33 cellular contexts compared by ENCODE assay signal in the genomic region with DNA sequence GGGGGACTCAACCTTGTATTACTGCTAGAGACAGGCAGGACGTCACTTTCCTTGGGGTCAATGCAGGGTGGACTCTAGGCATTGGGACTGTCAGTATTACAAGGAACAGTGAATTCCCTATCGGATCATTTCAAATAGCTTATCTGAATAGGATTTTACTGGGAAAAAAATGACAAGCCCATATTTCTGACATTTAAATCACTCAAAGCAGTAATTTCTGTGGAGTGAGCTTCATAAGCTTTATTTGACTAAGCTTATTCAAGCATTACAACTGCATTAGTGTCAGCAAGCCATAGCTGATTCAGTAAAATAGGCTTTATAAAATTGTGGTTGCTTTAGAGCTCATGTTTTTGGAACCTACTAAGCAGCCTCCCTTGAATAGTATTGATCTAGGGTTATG. TPM values are rescaled to one million over a fixed set of nuclear protein-coding genes. Genes with fewer than 3 reads are reported as not detected.
"Had no signal": no experiment of that assay in that cellular context is flagged by ENCODE, and none has a peak within 500 bp of the region (broad histone marks: within the 10 kb centered on the region; RNA-seq: fewer than 3 reads in every experiment).

No MANE protein-coding gene starts in this region.

- H3K4me1 Mint-ChIP-seq: naive thymus-derived CD4-positive, alpha-beta T cell; stimulated activated naive CD8-positive, alpha-beta T cell treated with anti-CD3 and anti-CD28 coated beads, Interleukin-15, amount 100 ng/mL, for 72 hours had no signal

- H3K27ac Mint-ChIP-seq: dendritic cell treated with granulocyte-macrophage colony-stimulating factor and Interleukin-4, amounts not matched to agents 40 ng/mL and 50 ng/mL, for 4 days; naive thymus-derived CD4-positive, alpha-beta T cell; nephron; stimulated activated naive CD8-positive, alpha-beta T cell treated with anti-CD3 and anti-CD28 coated beads, Interleukin-15, amount 100 ng/mL, for 72 hours had no signal

- H3K4me2 ChIP-seq: smooth muscle cell had no signal

- H3K27me3 Mint-ChIP-seq: dendritic cell treated with granulocyte-macrophage colony-stimulating factor and Interleukin-4, amounts not matched to agents 40 ng/mL and 50 ng/mL, for 4 days; naive thymus-derived CD4-positive, alpha-beta T cell; stimulated activated naive CD8-positive, alpha-beta T cell treated with anti-CD3 and anti-CD28 coated beads, Interleukin-15, amount 100 ng/mL, for 72 hours had no signal

- H3K27me3 ChIP-seq: colonic mucosa, esophagus muscularis mucosa, foreskin keratinocyte, heart right ventricle, left lung, ovary, suprapubic skin, transverse colon, upper lobe of right lung, uterus had no signal

- H3K9me3 Mint-ChIP-seq: nephron had no signal

- H3K9me3 ChIP-seq: colonic mucosa, esophagus muscularis mucosa, heart right ventricle, left lung, ovary, suprapubic skin, transverse colon, upper lobe of right lung, uterus had no signal

- DNase-seq: colonic mucosa; effector CD8-positive, alpha-beta T cell; foreskin keratinocyte; glutamatergic neuron; heart right ventricle; hippocampal formation; left cardiac atrium; left lung; mesenchymal stem cell; midbrain; naive thymus-derived CD4-positive, alpha-beta T cell; occipital lobe; ovary; stimulated activated CD4-positive, alpha-beta T cell treated with anti-CD3 and anti-CD28 coated beads, Interleukin-12 subunit alpha, Interleukin-12 subunit beta, amount 100 ng/mL, for 4 hours; stimulated activated CD4-positive, alpha-beta T cell treated with anti-CD3 and anti-CD28 coated beads, Interleukin-1b, Interleukin-23, amount 100 ng/mL, for 48 hours; stimulated activated CD4-positive, alpha-beta T cell treated with anti-CD3 and anti-CD28 coated beads, Interleukin-4, amount 100 ng/mL, for 1 hour; stimulated activated CD8-positive, alpha-beta memory T cell treated with anti-CD3 and anti-CD28 coated beads, Interleukin-4, amount 100 ng/mL, for 48 hours; stimulated activated naive CD4-positive, alpha-beta T cell; stimulated activated naive CD8-positive, alpha-beta T cell treated with anti-CD3 and anti-CD28 coated beads, Interleukin-15, amount 100 ng/mL, for 72 hours; transverse colon; upper lobe of right lung; uterus had no signal

- H3K4me1 ChIP-seq: colonic mucosa, foreskin keratinocyte, left lung, suprapubic skin, transverse colon, upper lobe of right lung, uterus had no signal

- H3K4me3 ChIP-seq: colonic mucosa, esophagus muscularis mucosa, heart right ventricle, left lung, ovary, smooth muscle cell, suprapubic skin, transverse colon, upper lobe of right lung, uterus had no signal

- H3K36me3 Mint-ChIP-seq: naive thymus-derived CD4-positive, alpha-beta T cell had no signal

- H3K27ac ChIP-seq: colonic mucosa, esophagus muscularis mucosa, foreskin keratinocyte, left lung, ovary, suprapubic skin, transverse colon, upper lobe of right lung, uterus had no signal

- H3K36me3 ChIP-seq: colonic mucosa, esophagus muscularis mucosa, heart right ventricle, left lung, ovary, suprapubic skin, transverse colon, upper lobe of right lung, uterus had no signal

- ATAC-seq: foreskin keratinocyte; heart right ventricle; left cardiac atrium; left lung; naive thymus-derived CD4-positive, alpha-beta T cell; sciatic nerve; stimulated activated naive CD8-positive, alpha-beta T cell treated with anti-CD3 and anti-CD28 coated beads, Interleukin-15, amount 100 ng/mL, for 72 hours; upper lobe of right lung had no signal

- H3K4me3 Mint-ChIP-seq: dendritic cell treated with granulocyte-macrophage colony-stimulating factor and Interleukin-4, amounts not matched to agents 40 ng/mL and 50 ng/mL, for 4 days; naive thymus-derived CD4-positive, alpha-beta T cell; nephron; stimulated activated naive CD8-positive, alpha-beta T cell treated with anti-CD3 and anti-CD28 coated beads, Interleukin-15, amount 100 ng/mL, for 72 hours had no signal

RNA-seq across cellular contexts. Expression of gene TRDN, which starts 44.3 kb away (rescaled TPM):
- total RNA-seq: colonic mucosa; endothelial cell of umbilical vein; epithelial cell of proximal tubule; esophagus muscularis mucosa; fibroblast of lung; foreskin keratinocyte; kidney epithelial cell; lung microvascular endothelial cell; naive thymus-derived CD4-positive, alpha-beta T cell; smooth muscle cell; suprapubic skin; upper lobe of right lung had no signal
- polyA plus RNA-seq: endothelial cell of umbilical vein; fibroblast of lung; foreskin keratinocyte; naive thymus-derived CD4-positive, alpha-beta T cell had no signal
